In the genomic region with DNA sequence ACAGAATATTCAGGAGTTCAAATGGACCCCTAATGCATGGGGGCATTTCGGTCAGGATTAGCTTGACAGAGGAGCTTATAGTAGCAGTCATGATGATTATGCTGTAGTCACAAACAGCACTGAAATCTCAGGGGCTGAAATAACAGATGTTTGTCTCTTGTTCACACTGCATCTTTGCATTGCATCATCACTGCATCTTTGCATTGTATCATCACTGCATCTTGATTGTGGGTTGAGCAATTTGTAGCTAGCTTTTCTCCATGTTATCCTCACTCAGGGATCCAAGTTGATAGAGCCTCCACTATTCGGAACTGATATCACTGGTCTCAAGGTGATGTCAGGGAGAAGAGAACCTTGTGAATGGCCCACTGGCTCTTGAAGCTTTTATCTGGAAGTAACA, we compare ENCODE assay signal across 17 cellular contexts.
A peak's percentile ranks its signal among the peaks of the same experiment; 100 is the strongest.
DNase-seq lines count a peak whose midpoint lies in the region; FAIRE-seq and TF ChIP-seq lines count a peak whose summit lies in the region.
"Had no signal": no experiment of that assay in that cellular context is flagged by ENCODE, and none has a peak within 500 bp of the region (broad histone marks: within the 10 kb centered on the region; RNA-seq: fewer than 3 reads in every experiment).

No MANE protein-coding gene starts in this region.

- peak overlapping the region; percentile 63 for H3K27ac Mint-ChIP-seq in HFFc6

- DNase-seq in HFFc6 (no peak), bronchial epithelial cell (ENCODE audit: low read depth) (peak; percentile 33), fibroblast of villous mesenchyme (ENCODE audit: low read depth) (peak; percentile 6), skeletal muscle cell (ENCODE audit: low read depth) (peak; percentile 27), globus pallidus (ENCODE audit: low spot score) (no peak), D341Med (ENCODE audit: low spot score) (no peak)
- DNase-seq in stimulated activated CD4-positive, alpha-beta T cell treated with anti-CD3 and anti-CD28 coated beads, Interleukin-15, amount 100 ng/mL, for 24 hours, result no peak
- DNase-seq: DMS 273 treated with DMSO at 0.1 percent for 48 hours, KBM-7, NCI-H1105 treated with DMSO at 0.1 percent for 48 hours, NCI-H1694 treated with DMSO at 0.1 percent for 48 hours, NCI-H226, NCI-H524, NCI-H82, SHP77 had no signal

- peaks cover 6% of the 10 kb centered on the region; the same call in 1 of the 2 replicates for H3K36me3 Mint-ChIP-seq in HFFc6 (ENCODE audit: low read depth)

- FAIRE-seq in bronchial epithelial cell (lab: Jason Lieb, UNC), result no peak
- FAIRE-seq: G401.6 had no signal

- TF ChIP-seq CTCF in HFFc6 (IDR thresholded peaks at IDR 0.05) (no peak), bronchial epithelial cell (IDR thresholded peaks at IDR 0.05; ENCODE audit: insufficient read depth, low read length, severe bottlenecking) (no peak), fibroblast of villous mesenchyme (IDR thresholded peaks at IDR 0.05; ENCODE audit: insufficient read depth, low read depth, low read length) (no peak)

- H3K27me3 Mint-ChIP-seq in HFFc6 (ENCODE audit: insufficient read depth), result peaks cover 5% of the 10 kb centered on the region; the same call in 1 of the 2 replicates

- no peaks in the 10 kb centered on the region for H3K27me3 ChIP-seq in bronchial epithelial cell (ENCODE audit: control insufficient read depth, insufficient read depth, low read length)

- no peaks in the 10 kb centered on the region for H3K36me3 ChIP-seq in bronchial epithelial cell (ENCODE audit: control insufficient read depth, insufficient read depth, low read length)

- no peaks in the 10 kb centered on the region for H3K9me3 Mint-ChIP-seq in HFFc6

- H3K4me3 ChIP-seq in bronchial epithelial cell (ENCODE audit: low read depth, low read length) (no peak overlapping the region), fibroblast of villous mesenchyme (ENCODE audit: low read depth, low read length) (no peak overlapping the region), skeletal muscle cell (ENCODE audit: low read depth, low read length) (no peak overlapping the region)
- H3K4me3 ChIP-seq: SK-N-MC had no signal

- H3K4me1 Mint-ChIP-seq in HFFc6 (ENCODE audit: low read depth), result peaks cover 23% of the 10 kb centered on the region

- H3K4me3 Mint-ChIP-seq in HFFc6, result no peak overlapping the region

Comparison
In these comparisons a context has a peak if more than half of its experiments do, and no peak if none do; other contexts are left out.
1. DNase-seq: peak in bronchial epithelial cell (single experiment), fibroblast of villous mesenchyme (single experiment) and skeletal muscle cell (single experiment); none in HFFc6 (single experiment), globus pallidus (single experiment), stimulated activated CD4-positive, alpha-beta T cell treated with anti-CD3 and anti-CD28 coated beads, Interleukin-15, amount 100 ng/mL, for 24 hours (single experiment) and D341Med (single experiment).